14 cellular contexts compared by ENCODE assay signal in genomic region chr3:155282416-155283091, GRCh38. TPM values are rescaled to one million over a fixed set of nuclear protein-coding genes. Genes with fewer than 3 reads are reported as not detected.
A peak's percentile ranks its signal among the peaks of the same experiment; 100 is the strongest.
DNase-seq lines count a peak whose midpoint lies in the region; ATAC-seq and TF ChIP-seq lines count a peak whose summit lies in the region.
"Had no signal": no experiment of that assay in that cellular context is flagged by ENCODE, and none has a peak within 500 bp of the region (broad histone marks: within the 10 kb centered on the region; RNA-seq: fewer than 3 reads in every experiment).

No MANE protein-coding gene starts in this region.

- TF ChIP-seq CTCF in astrocyte of the spinal cord (IDR thresholded peaks at IDR 0.05; ENCODE audit: low read depth, low read length) = no peak
- TF ChIP-seq CTCF in hepatocyte (IDR thresholded peaks at IDR 0.05; ENCODE audit: poor library complexity) = no peak

- H2AFZ ChIP-seq in hepatocyte = no peak overlapping the region

- H3K27ac ChIP-seq in BLaER1 (peak overlapping the region; percentile 44), HUES64 (ENCODE audit: low read depth, low read length) (peak overlapping the region; percentile 73; the same call in 1 of the 2 replicates), hepatocyte (no peak overlapping the region)
- H3K27ac ChIP-seq: left ventricle myocardium inferior had no signal

- no peaks in the 10 kb centered on the region for H3K79me2 ChIP-seq in hepatocyte

- H3K4me1 ChIP-seq in BLaER1 (peaks cover 22% of the 10 kb centered on the region), HUES64 (ENCODE audit: insufficient read depth, low read length) (peaks cover 16% of the 10 kb centered on the region), hepatocyte (ENCODE audit: insufficient read depth) (no peaks in the 10 kb centered on the region)
- H3K4me1 ChIP-seq: left ventricle myocardium inferior had no signal

- no peaks in the 10 kb centered on the region for H3K9me2 ChIP-seq in hepatocyte (replicated peaks; ENCODE audit: insufficient read depth)

- DNase-seq in astrocyte of the spinal cord (ENCODE audit: low read depth, low spot score) = peak; percentile 80
- peak; percentile 46 for DNase-seq in myocyte (ENCODE audit: low read depth)
- no peak for DNase-seq in NOMO-1 (lab: John Stamatoyannopoulos, UW; ENCODE audit: unreplicated experiment in 2 of 2)
- no peak for DNase-seq in hepatocyte (ENCODE audit: low spot score)
- DNase-seq: CD4-positive, CD25-positive, alpha-beta regulatory T cell; left ventricle myocardium inferior; NCI-H1930 had no signal

- H4K20me1 ChIP-seq in BLaER1 = no peaks in the 10 kb centered on the region
- no peaks in the 10 kb centered on the region for H4K20me1 ChIP-seq in hepatocyte (ENCODE audit: insufficient read depth, poor library complexity, severe bottlenecking)

- H3K36me3 ChIP-seq in BLaER1 (no peaks in the 10 kb centered on the region), HUES64 (ENCODE audit: insufficient read depth, low read length) (no peaks in the 10 kb centered on the region), hepatocyte (replicated peaks; ENCODE audit: insufficient read depth, low read depth) (no peaks in the 10 kb centered on the region)
- H3K36me3 ChIP-seq: left ventricle myocardium inferior had no signal

- H3K27me3 ChIP-seq in BLaER1 (no peaks in the 10 kb centered on the region), HUES64 (ENCODE audit: insufficient read depth, low read length) (no peaks in the 10 kb centered on the region), hepatocyte (no peaks in the 10 kb centered on the region)

- ATAC-seq in GM21390 (IDR thresholded peaks at IDR 0.05; ENCODE audit: unreplicated experiment) (no peak), HG02870 (IDR thresholded peaks at IDR 0.05; ENCODE audit: unreplicated experiment) (no peak)
- ATAC-seq: stimulated activated effector memory CD8-positive, alpha-beta T cell treated with anti-CD3 and anti-CD28 coated beads, Interleukin-12 subunit alpha, Interleukin-12 subunit beta, amount 100 ng/mL, for 72 hours had no signal

- H3K9me3 ChIP-seq in BLaER1 = peaks cover 21% of the 10 kb centered on the region; the same call in 1 of the 2 replicates
- peaks cover 19% of the 10 kb centered on the region for H3K9me3 ChIP-seq in HUES64 (ENCODE audit: insufficient read depth, low read depth, low read length)
- H3K9me3 ChIP-seq in hepatocyte (ENCODE audit: low read depth) = no peaks in the 10 kb centered on the region
- H3K9me3 ChIP-seq: left ventricle myocardium inferior had no signal

- H3K4me3 ChIP-seq in BLaER1 (no peak overlapping the region), HUES64 (ENCODE audit: low read length) (no peak overlapping the region), astrocyte of the spinal cord (ENCODE audit: low read depth, low read length) (no peak overlapping the region), hepatocyte (no peak overlapping the region)
- H3K4me3 ChIP-seq: left ventricle myocardium inferior had no signal

- peak overlapping the region; percentile 49 for H3K4me2 ChIP-seq in BLaER1
- no peak overlapping the region for H3K4me2 ChIP-seq in hepatocyte

- 92% methylated on average over 6 of the region's 6 CpGs for WGBS in HUES64
- WGBS in hepatocyte (ENCODE audit: low lambda C conversion rate, missing lambda C conversion rate) = 89% methylated on average over 6 of the region's 6 CpGs

- in situ Hi-C loops in astrocyte of the spinal cord (cut with HindIII; ENCODE audit: low sequenced_read_pairs) = no loop called here

- H3K9ac ChIP-seq in BLaER1 (no peak overlapping the region), HUES64 (ENCODE audit: low read depth, low read length) (no peak overlapping the region)

RNA-seq across cellular contexts. Expression of gene STRIT1, which starts 10.9 kb away (rescaled TPM):
- not detected for polyA plus RNA-seq in HUES64 (2013, experiment 1 of 2)
- polyA plus RNA-seq in HUES64 (2013, experiment 2 of 2) = not detected
- total RNA-seq in myocyte (0.48 TPM in 1 of 2 replicates, not detected in the other), hepatocyte (0.60 and 1.2 TPM in 2 replicates)
- polyA plus RNA-seq in myocyte (2012) = 0.15 TPM
- polyA plus RNA-seq in hepatocyte = 1.4 TPM in 1 of 2 replicates, not detected in the other
- total RNA-seq: activated CD8-positive, alpha-beta memory T cell treated with anti-CD3 and anti-CD28 coated beads for 36 hours; CD4-positive, CD25-positive, alpha-beta regulatory T cell; glomerular endothelial cell had no signal
- polyA plus RNA-seq: CD4-positive, CD25-positive, alpha-beta regulatory T cell had no signal

Comparison
In these comparisons a context has a peak if more than half of its experiments do, and no peak if none do; other contexts are left out.
1. DNase-seq: peak in astrocyte of the spinal cord (single experiment) and myocyte (single experiment); none in NOMO-1 (0 of 2) and hepatocyte (single experiment).